ENCODE assay signal across 9 cellular contexts in genomic region chr2:232448473-232448755, GRCh38. TPM values are rescaled to one million over a fixed set of nuclear protein-coding genes. Genes with fewer than 3 reads are reported as not detected.
"Had no signal": no experiment of that assay in that cellular context is flagged by ENCODE, and none has a peak within 500 bp of the region (broad histone marks: within the 10 kb centered on the region; RNA-seq: fewer than 3 reads in every experiment).

No MANE protein-coding gene starts in this region.

RNA-seq across cellular contexts. Expression of gene ALPI, which starts 7.5 kb away (rescaled TPM):
- total RNA-seq: activated CD4-positive, alpha-beta T cell treated with anti-CD3 and anti-CD28 coated beads for 36 hours; activated CD4-positive, alpha-beta T cell treated with anti-CD3 and anti-CD28 coated beads, Interleukin-2, amount 10 ng/mL, durations not matched to agents 7 days and 5 days; bronchial epithelial cell; PC-3; Right ventricle myocardium inferior; SK-MEL-5; T-cell; T-helper 17 cell; WTC11 had no signal

RNA-seq across cellular contexts. Expression of gene ECEL1, which starts 39.2 kb away (rescaled TPM):
- total RNA-seq: activated CD4-positive, alpha-beta T cell treated with anti-CD3 and anti-CD28 coated beads, Interleukin-2, amount 10 ng/mL, durations not matched to agents 7 days and 5 days; bronchial epithelial cell; PC-3; Right ventricle myocardium inferior; SK-MEL-5; T-helper 17 cell had no signal

RNA-seq across cellular contexts. Expression of gene ALPG, which starts 41.8 kb away (rescaled TPM):
- total RNA-seq: activated CD4-positive, alpha-beta T cell treated with anti-CD3 and anti-CD28 coated beads for 36 hours; activated CD4-positive, alpha-beta T cell treated with anti-CD3 and anti-CD28 coated beads, Interleukin-2, amount 10 ng/mL, durations not matched to agents 7 days and 5 days; bronchial epithelial cell; Right ventricle myocardium inferior; SK-MEL-5; T-helper 17 cell had no signal
